Comparison of ENCODE assay signal across 8 cellular contexts in the genomic region with DNA sequence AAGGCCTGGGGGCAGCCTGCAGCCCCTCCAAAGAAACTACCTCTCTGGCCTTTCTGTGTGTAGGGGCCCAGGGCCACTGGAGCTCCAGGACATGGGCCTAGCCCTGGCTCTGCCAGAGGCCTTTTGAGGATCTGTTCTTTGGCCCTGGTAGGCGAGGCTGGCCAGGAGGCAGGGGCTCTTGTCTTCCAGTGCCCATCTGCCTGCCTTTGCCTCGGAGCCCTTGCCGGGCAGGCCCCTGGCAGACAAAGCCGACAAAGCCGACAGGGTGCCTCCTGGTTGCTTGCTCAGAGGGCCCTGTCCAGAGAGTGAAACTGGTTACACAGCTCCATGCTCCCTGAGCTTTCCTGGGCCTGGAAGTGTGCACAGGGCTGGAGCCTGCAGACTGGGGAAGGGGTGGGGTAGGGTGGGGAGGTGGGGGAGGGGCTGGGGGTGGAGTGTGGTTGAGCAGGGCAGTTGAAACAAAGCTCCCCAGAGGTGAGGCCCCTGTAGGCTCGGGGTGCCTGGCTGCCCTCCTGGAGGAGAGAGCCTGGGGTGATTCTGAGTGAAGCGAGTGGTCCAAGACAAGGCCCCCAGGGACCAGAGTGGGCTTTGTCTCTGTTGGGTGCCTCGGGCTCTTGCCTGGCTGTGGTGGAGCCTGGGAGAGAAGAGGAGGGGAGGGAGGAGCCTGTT. TPM values are rescaled to one million over a fixed set of nuclear protein-coding genes. Genes with fewer than 3 reads are reported as not detected.
DNase-seq lines count a peak whose midpoint lies in the region; ATAC-seq and TF ChIP-seq lines count a peak whose summit lies in the region.

No MANE protein-coding gene starts in this region.

- DNase-seq in CD8-positive, alpha-beta memory T cell = no peak
- peak in 1 of 2 experiments; percentile 39 for DNase-seq in HL-60 (ENCODE audit: low read depth in 1 of 2, low spot score in 1 of 2)
- peak in 11 of 34 experiments; percentile 5 to 43 (median 18) for DNase-seq in T-cell
- DNase-seq in ecto neural progenitor cell (ENCODE audit: low spot score) = peak; percentile 75
- DNase-seq in memory B cell (ENCODE audit: low spot score in 2 of 2) = peak in 1 of 2 donors; percentile 50
- no peak for DNase-seq in retina

- H3K4me1 Mint-ChIP-seq in CD8-positive, alpha-beta memory T cell = peaks cover 28 to 47% (median 29%) of the 10 kb centered on the region in 3 donors
- H3K4me1 Mint-ChIP-seq in T-cell (peaks cover 29 to 41% (median 37%) of the 10 kb centered on the region in 3 donors), memory B cell (peaks cover 28% of the 10 kb centered on the region)

- H3K9me3 ChIP-seq in CD8-positive, alpha-beta memory T cell (ENCODE audit: low read length) = no peaks in the 10 kb centered on the region
- H3K9me3 ChIP-seq in thymus (ENCODE audit: control insufficient read depth) = peaks cover 1% of the 10 kb centered on the region

- 55% methylated on average over 8 of the region's 8 CpGs for WGBS in thymus

- peak overlapping the region; percentile 61 for H3K4me3 ChIP-seq in CD8-positive, alpha-beta memory T cell (ENCODE audit: low read length)
- no peak overlapping the region for H3K4me3 ChIP-seq in HL-60 (replicated peaks; ENCODE audit: insufficient read depth, low read length)
- peak overlapping the region; percentile 43 for H3K4me3 ChIP-seq in thymus (ENCODE audit: low read length)

- no peak for TF ChIP-seq CTCF in HL-60 (IDR thresholded peaks at IDR 0.05; ENCODE audit: insufficient read depth, low read length)

- ATAC-seq in GM19397 (IDR thresholded peaks at IDR 0.05; ENCODE audit: unreplicated experiment) (peak; percentile 21), T-cell (replicated peaks in 1 of 4) (peak in 2 of 4 experiments; percentile 4 to 8), memory B cell (ENCODE audit: low read depth) (peak; percentile 15)

- peaks cover 0 to 47% (median 3%) of the 10 kb centered on the region in 3 donors for H3K36me3 Mint-ChIP-seq in CD8-positive, alpha-beta memory T cell
- peaks cover 21% of the 10 kb centered on the region for H3K36me3 Mint-ChIP-seq in T-cell
- H3K36me3 Mint-ChIP-seq in memory B cell = peaks cover 5% of the 10 kb centered on the region

- POLR2A ChIA-PET in CD8-positive, alpha-beta memory T cell (lab: Charles Lee) = interaction anchor here (0.7 to 2.9 kb wide), 6 partner anchors 38 to 485 kb away, joined by 3 to 14 read pairs (median 4); a partner anchor contains a TSS
- POLR2A ChIA-PET in T-cell (lab: Charles Lee) = interaction anchor here (0.5 to 1.2 kb wide), 3 partner anchors 297 to 485 kb away, joined by 3 read pairs; a partner anchor contains a TSS

- H3K27me3 Mint-ChIP-seq in CD8-positive, alpha-beta memory T cell = no peaks in the 10 kb centered on the region
- H3K27me3 Mint-ChIP-seq in T-cell = no peaks in the 10 kb centered on the region
- no peaks in the 10 kb centered on the region for H3K27me3 Mint-ChIP-seq in memory B cell

- H3K4me3 Mint-ChIP-seq in CD8-positive, alpha-beta memory T cell = peak overlapping the region; percentile 80 to 97 (median 87)
- peak overlapping the region; percentile 80 to 90 (median 86) for H3K4me3 Mint-ChIP-seq in T-cell
- peak overlapping the region; percentile 86 for H3K4me3 Mint-ChIP-seq in memory B cell

- peak overlapping the region; percentile 95 for H3K27ac ChIP-seq in CD8-positive, alpha-beta memory T cell (ENCODE audit: low read depth, low read length)
- H3K27ac ChIP-seq in HL-60 (replicated peaks) (peak overlapping the region; percentile 95), thymus (ENCODE audit: low read depth) (peak overlapping the region; percentile 93)

- CTCF ChIA-PET in CD8-positive, alpha-beta memory T cell (lab: Charles Lee) = interaction anchor here (0.9 to 7.8 kb wide), 20 partner anchors 10 to 724 kb away, joined by 3 to 122 read pairs (median 6); a partner anchor contains a TSS
- CTCF ChIA-PET in T-cell (lab: Charles Lee) = interaction anchor here (0.5 to 2.0 kb wide), 12 partner anchors 9 to 958 kb away, joined by 3 to 16 read pairs (median 4); a partner anchor contains a TSS

- peaks cover 21% of the 10 kb centered on the region for H3K36me3 ChIP-seq in CD8-positive, alpha-beta memory T cell (ENCODE audit: insufficient read depth, low read length)
- H3K36me3 ChIP-seq in thymus (ENCODE audit: control insufficient read depth, insufficient read depth) = peaks cover 50% of the 10 kb centered on the region

- peaks cover 38% of the 10 kb centered on the region for H3K4me1 ChIP-seq in CD8-positive, alpha-beta memory T cell (ENCODE audit: insufficient read depth, low read length)
- peaks cover 33% of the 10 kb centered on the region for H3K4me1 ChIP-seq in thymus (ENCODE audit: control insufficient read depth, insufficient read depth, low read length)

- no peaks in the 10 kb centered on the region for H3K9me3 Mint-ChIP-seq in CD8-positive, alpha-beta memory T cell
- H3K9me3 Mint-ChIP-seq in T-cell (no peaks in the 10 kb centered on the region), memory B cell (no peaks in the 10 kb centered on the region)

- peak overlapping the region; percentile 82 to 100 (median 94) for H3K27ac Mint-ChIP-seq in CD8-positive, alpha-beta memory T cell
- H3K27ac Mint-ChIP-seq in T-cell (peak overlapping the region; percentile 92 to 99), memory B cell (peak overlapping the region; percentile 93)

- no peaks in the 10 kb centered on the region for H3K27me3 ChIP-seq in CD8-positive, alpha-beta memory T cell (ENCODE audit: insufficient read depth, low read length, poor library complexity, severe bottlenecking)
- no peaks in the 10 kb centered on the region for H3K27me3 ChIP-seq in HL-60 (ENCODE audit: insufficient read depth, poor library complexity, severe bottlenecking)
- no peaks in the 10 kb centered on the region for H3K27me3 ChIP-seq in thymus (ENCODE audit: control insufficient read depth, insufficient read depth)

RNA-seq across cellular contexts. Expression of a gene that starts 29.3 kb away (rescaled TPM):
- 100 to 1,000 TPM; 107 to 116 TPM for total RNA-seq in CD8-positive, alpha-beta memory T cell
- 15.6 TPM for polyA plus RNA-seq in CD8-positive, alpha-beta memory T cell
- total RNA-seq in T-cell = 10 to 100 TPM; 51.3 to 71.5 (median 65.5) TPM
- polyA plus RNA-seq in thymus = 70.1 TPM

RNA-seq across cellular contexts. Expression of a gene that starts 29.9 kb away (rescaled TPM):
- total RNA-seq in CD8-positive, alpha-beta memory T cell = 1 to 10 TPM; 9.8 to 10.0 TPM
- 20.1 TPM for polyA plus RNA-seq in CD8-positive, alpha-beta memory T cell
- 10 to 100 TPM in 4 of 5 donors, 1 to 10 TPM in 1; 6.6 to 17.5 (median 13.9) TPM for total RNA-seq in T-cell
- 9.4 TPM for polyA plus RNA-seq in thymus

RNA-seq across cellular contexts. Expression of a gene that starts 37.5 kb away (rescaled TPM):
- total RNA-seq in CD8-positive, alpha-beta memory T cell = 1 to 10 TPM; 2.8 to 3.0 TPM
- 0.16 TPM for polyA plus RNA-seq in CD8-positive, alpha-beta memory T cell
- total RNA-seq in T-cell = 1 to 10 TPM; 1.3 to 7.7 (median 6.7) TPM
- 13.7 TPM for polyA plus RNA-seq in thymus

RNA-seq across cellular contexts. Expression of a gene that starts 59.6 kb away (rescaled TPM):
- total RNA-seq in CD8-positive, alpha-beta memory T cell = 10 to 100 TPM; 27.8 to 30.2 TPM
- 15.3 TPM for polyA plus RNA-seq in CD8-positive, alpha-beta memory T cell
- 10 to 100 TPM in 3 of 5 donors, 1 to 10 TPM in 2; 5.1 to 14.4 (median 11.8) TPM for total RNA-seq in T-cell
- polyA plus RNA-seq in thymus = 9.6 TPM
